ENCODE assay signal across 8 cellular contexts in genomic region chr1:190373705-190374336, GRCh38.
A peak's percentile ranks its signal among the peaks of the same experiment; 100 is the strongest.
DNase-seq lines count a peak whose midpoint lies in the region; ATAC-seq, FAIRE-seq and TF ChIP-seq lines count a peak whose summit lies in the region.

No MANE protein-coding gene starts in this region.

- H3K36me3 ChIP-seq in HAP-1 (replicated peaks) (no peaks in the 10 kb centered on the region), endothelial cell of umbilical vein (ENCODE audit: control insufficient read depth in 2 of 2, extremely low read depth in 1 of 2, insufficient read depth in 2 of 2, low read length in 2 of 2) (no peaks in the 10 kb centered on the region)

- intact Hi-C loops in endothelial cell of umbilical vein (cut with micrococcal nuclease): loop anchor here (1.0 kb wide), 1 partner anchor 945 kb away; no protein-coding TSS in a partner anchor

- TF ChIP-seq CTCF in endothelial cell of umbilical vein (IDR thresholded peaks at IDR 0.05; ENCODE audit: extremely low read depth in 1 of 2, insufficient read depth in 1 of 2, low read depth in 1 of 2, low read length in 2 of 2): peak; percentile 35 to 57

- no peak overlapping the region for H3K27ac ChIP-seq in endothelial cell of umbilical vein (ENCODE audit: insufficient read depth, low read depth, low read length)

- in situ Hi-C loops in HAP-1 (cut with MboI; ENCODE audit: low sequenced_read_pairs): no loop called here

- H3K4me1 Mint-ChIP-seq in T-helper 17 cell: no peaks in the 10 kb centered on the region

- H3K79me2 ChIP-seq in endothelial cell of umbilical vein (ENCODE audit: control insufficient read depth, insufficient read depth, low read length): no peaks in the 10 kb centered on the region

- H3K9ac ChIP-seq in endothelial cell of umbilical vein (replicated peaks; ENCODE audit: extremely low read depth, insufficient read depth, low read length): no peak overlapping the region

- H2AFZ ChIP-seq in endothelial cell of umbilical vein (ENCODE audit: low read depth, low read length): no peak overlapping the region

- POLR2A ChIA-PET in endothelial cell of umbilical vein (lab: Charles Lee): no interaction called here

- H3K4me3 ChIP-seq in HAP-1: no peak overlapping the region
- H3K4me3 ChIP-seq in endothelial cell of umbilical vein (replicated peaks in 1 of 3; ENCODE audit: insufficient read depth in 1 of 3, low read depth in 1 of 3, low read length in 3 of 3): no peak overlapping the region

- H4K20me1 ChIP-seq in endothelial cell of umbilical vein (replicated peaks; ENCODE audit: control insufficient read depth, extremely low read depth, insufficient read depth, low read length): no peaks in the 10 kb centered on the region

- DNase-seq in GDM1 (lab: John Stamatoyannopoulos, UW): peak; percentile 0
- peak; percentile 15 to 27 for DNase-seq in HAP-1 (ENCODE audit: low spot score in 2 of 2)
- DNase-seq in NCI-H146 (lab: John Stamatoyannopoulos, UW): peak; percentile 26
- DNase-seq in endothelial cell of umbilical vein (ENCODE audit: low read depth, low spot score): peak; percentile 32
- no peak for DNase-seq in NCI-H187 (lab: John Stamatoyannopoulos, UW)
- DNase-seq in activated gamma-delta T cell (lab: John Stamatoyannopoulos, UW): no peak
- no peak for DNase-seq in T-helper 17 cell
- DNase-seq in activated gamma-delta T cell treated with Interleukin-2 at 50 U/mL for 16 hours: no peak

- H3K4me3 Mint-ChIP-seq in T-helper 17 cell: no peak overlapping the region

- CTCF ChIA-PET in endothelial cell of umbilical vein (lab: Charles Lee): interaction anchor here (0.5 to 1.5 kb wide), 7 partner anchors 10 to 942 kb away, joined by 3 to 5 read pairs (median 3); no protein-coding TSS in a partner anchor

- FAIRE-seq in endothelial cell of umbilical vein (lab: Jason Lieb, UNC): peak; percentile 24

- H3K4me1 ChIP-seq in HAP-1 (no peaks in the 10 kb centered on the region), endothelial cell of umbilical vein (ENCODE audit: control insufficient read depth, extremely low read depth, insufficient read depth, low read length) (no peaks in the 10 kb centered on the region)

- H3K9me1 ChIP-seq in endothelial cell of umbilical vein (replicated peaks; ENCODE audit: control insufficient read depth, extremely low read depth, insufficient read depth, low read length): no peaks in the 10 kb centered on the region

- H3K27me3 Mint-ChIP-seq in T-helper 17 cell: no peaks in the 10 kb centered on the region

- H3K4me2 ChIP-seq in endothelial cell of umbilical vein (ENCODE audit: insufficient read depth, low read length): no peak overlapping the region

- dilution Hi-C loops in endothelial cell of umbilical vein (cut with MboI; ENCODE audit: extremely low pct_ligation_motif_present, low sequenced_read_pairs): no loop called here

- no peak overlapping the region for H3K27ac Mint-ChIP-seq in T-helper 17 cell

- H3K36me3 Mint-ChIP-seq in T-helper 17 cell (ENCODE audit: low read depth): no peaks in the 10 kb centered on the region

- no peak for TF ChIP-seq POLR2A in endothelial cell of umbilical vein (IDR thresholded peaks at IDR 0.05; ENCODE audit: low read depth, low read length)

- ATAC-seq in T-helper 17 cell: no peak

- no peaks in the 10 kb centered on the region for H3K9me3 ChIP-seq in HAP-1
- H3K9me3 ChIP-seq in endothelial cell of umbilical vein (replicated peaks; ENCODE audit: control insufficient read depth, insufficient read depth, low read length): no peaks in the 10 kb centered on the region
- no peaks in the 10 kb centered on the region for H3K9me3 ChIP-seq in T-helper 17 cell (ENCODE audit: control insufficient read depth, low read length, poor library complexity, severe bottlenecking)

- BruUV-seq in endothelial cell of umbilical vein (replicated peaks; lab: Mats Ljungman, UMichigan): no TSS peak

- H3K27me3 ChIP-seq in HAP-1 (ENCODE audit: low read depth) (no peaks in the 10 kb centered on the region), endothelial cell of umbilical vein (ENCODE audit: control insufficient read depth in 2 of 2, insufficient read depth in 2 of 2, low read length in 2 of 2) (no peaks in the 10 kb centered on the region)

TF ChIP-seq in endothelial cell of umbilical vein, 7 proteins besides CTCF, POLR2A, EP300 and RAD21:
- no peak for TF ChIP-seq FOS (IDR thresholded peaks at IDR 0.05; ENCODE audit: borderline replicate concordance, insufficient read depth, low read length)
- no peak for TF ChIP-seq MAX (IDR thresholded peaks at IDR 0.05; ENCODE audit: insufficient read depth, insufficient read length)
- no peak for TF ChIP-seq POLR2AphosphoS5 (IDR thresholded peaks at IDR 0.05; ENCODE audit: insufficient read depth, low read depth, low read length)
- TF ChIP-seq JUN (IDR thresholded peaks at IDR 0.05; ENCODE audit: borderline replicate concordance, insufficient read depth, insufficient read length, low read depth): no peak
- no peak for TF ChIP-seq MYC (IDR thresholded peaks at IDR 0.05; ENCODE audit: low read depth, low read length)
- TF ChIP-seq EZH2 (IDR thresholded peaks at IDR 0.05; ENCODE audit: borderline replicate concordance, low read depth, low read length, severe bottlenecking): no peak
- no peak for TF ChIP-seq GATA2 (IDR thresholded peaks at IDR 0.05; ENCODE audit: insufficient read depth, insufficient read length, low read depth, low read length)

Comparison
In these comparisons a context has a peak if more than half of its experiments do, and no peak if none do; other contexts are left out.
1. DNase-seq: peak in GDM1 (single experiment), HAP-1 (2 of 2), NCI-H146 (single experiment) and endothelial cell of umbilical vein (single experiment); none in NCI-H187 (0 of 2), activated gamma-delta T cell (single experiment), T-helper 17 cell (0 of 3) and activated gamma-delta T cell treated with Interleukin-2 at 50 U/mL for 16 hours (single experiment).